Comparison of ENCODE assay signal across 8 cellular contexts in the genomic region with DNA sequence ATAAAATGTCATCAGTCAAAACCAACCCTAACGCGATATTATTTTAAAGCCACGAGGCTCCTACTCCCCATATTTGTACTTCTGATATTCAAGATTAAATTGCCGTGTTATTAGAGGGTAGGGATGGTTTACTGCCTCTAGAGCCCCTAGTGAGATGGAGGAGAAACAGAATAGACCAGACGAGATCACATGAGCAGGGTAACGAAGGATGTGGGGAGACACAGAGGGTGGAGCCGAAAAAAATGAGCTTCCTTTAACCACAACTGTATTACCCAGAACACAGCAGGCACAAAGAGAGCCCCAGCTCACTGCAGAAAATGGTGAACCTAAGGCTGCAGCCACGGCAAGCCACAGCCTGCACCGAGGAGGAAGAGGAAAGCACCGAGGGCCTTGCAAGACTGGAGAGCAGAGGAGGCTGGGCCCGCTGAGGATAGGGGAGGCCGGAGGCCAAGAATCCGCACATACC. TPM values are rescaled to one million over a fixed set of nuclear protein-coding genes. Genes with fewer than 3 reads are reported as not detected.
A peak's percentile ranks its signal among the peaks of the same experiment; 100 is the strongest.
DNase-seq lines count a peak whose midpoint lies in the region; ATAC-seq lines count a peak whose summit lies in the region.

No MANE protein-coding gene starts in this region.

- peak overlapping the region; percentile 85 for H3K27ac Mint-ChIP-seq in activated T-cell treated with anti-CD3 and anti-CD28 coated beads, Interleukin-2, amount 50 U/mL, for 72 hours

- peaks cover 100% of the 10 kb centered on the region for H3K4me1 Mint-ChIP-seq in activated T-cell treated with anti-CD3 and anti-CD28 coated beads, Interleukin-2, amount 50 U/mL, for 72 hours (ENCODE audit: low read depth)

- DNase-seq in NK-92 (lab: John Stamatoyannopoulos, UW; ENCODE audit: unreplicated experiment), result peak; percentile 32
- peak; percentile 75 to 82 for DNase-seq in activated T-cell treated with anti-CD3 and anti-CD28 coated beads, Interleukin-2, amount 50 U/mL, for 72 hours
- peak; percentile 24 to 27 for DNase-seq in lung microvascular endothelial cell (ENCODE audit: low read depth in 2 of 2)
- DNase-seq in NCI-H524 (lab: John Stamatoyannopoulos, UW), result no peak
- DNase-seq in NCI-H187 treated with DMSO at 0.1 percent for 48 hours (lab: John Stamatoyannopoulos, UW), result no peak
- no peak for DNase-seq in NCI-H748 (lab: John Stamatoyannopoulos, UW; ENCODE audit: unreplicated experiment)

- peaks cover 12 to 30% of the 10 kb centered on the region in 2 donors for H3K36me3 Mint-ChIP-seq in activated T-cell treated with anti-CD3 and anti-CD28 coated beads, Interleukin-2, amount 50 U/mL, for 72 hours (ENCODE audit: insufficient read depth in 2 of 2)

- ATAC-seq in GM18511 (IDR thresholded peaks at IDR 0.05; ENCODE audit: unreplicated experiment), result peak; percentile 99
- ATAC-seq in HG02840 (IDR thresholded peaks at IDR 0.05; ENCODE audit: low FRiP score, unreplicated experiment), result peak; percentile 98
- ATAC-seq in activated T-cell treated with anti-CD3 and anti-CD28 coated beads, Interleukin-2, amount 50 U/mL, for 72 hours (replicated peaks in 1 of 2), result peak; percentile 89 to 91

- H3K9me3 Mint-ChIP-seq in activated T-cell treated with anti-CD3 and anti-CD28 coated beads, Interleukin-2, amount 50 U/mL, for 72 hours, result no peaks in the 10 kb centered on the region

- H3K4me3 Mint-ChIP-seq in activated T-cell treated with anti-CD3 and anti-CD28 coated beads, Interleukin-2, amount 50 U/mL, for 72 hours, result peak overlapping the region; percentile 85 to 86

- H3K27me3 Mint-ChIP-seq in activated T-cell treated with anti-CD3 and anti-CD28 coated beads, Interleukin-2, amount 50 U/mL, for 72 hours (ENCODE audit: low read depth), result no peaks in the 10 kb centered on the region

RNA-seq across cellular contexts. Expression of gene ZC3HAV1, which starts 14.3 kb away (rescaled TPM):
- 100 to 1,000 TPM in 1 of 2 donors, 10 to 100 TPM in 1; 78.1 to 114 TPM for total RNA-seq in activated T-cell treated with anti-CD3 and anti-CD28 coated beads, Interleukin-2, amount 50 U/mL, for 72 hours
- total RNA-seq in lung microvascular endothelial cell, result 30.3 and 30.8 TPM in 2 replicates

RNA-seq across cellular contexts. Expression of gene ZC3HAV1L, which starts 59.4 kb away (rescaled TPM):
- 1 to 10 TPM; 6.3 to 9.8 TPM for total RNA-seq in activated T-cell treated with anti-CD3 and anti-CD28 coated beads, Interleukin-2, amount 50 U/mL, for 72 hours
- total RNA-seq in lung microvascular endothelial cell, result 11.1 and 16.1 TPM in 2 replicates

Comparison
In these comparisons a context has a peak if more than half of its experiments do, and no peak if none do; other contexts are left out.
1. DNase-seq: peak in NK-92 (single experiment), activated T-cell treated with anti-CD3 and anti-CD28 coated beads, Interleukin-2, amount 50 U/mL, for 72 hours (2 of 2) and lung microvascular endothelial cell (2 of 2); none in NCI-H524 (0 of 2), NCI-H187 treated with DMSO at 0.1 percent for 48 hours (single experiment) and NCI-H748 (single experiment).
2. Peak in every context shown above with its lines, with median percentiles within 50 percentile points of each other: ATAC-seq.